ENCODE assay signal across 19 cellular contexts in the genomic region with DNA sequence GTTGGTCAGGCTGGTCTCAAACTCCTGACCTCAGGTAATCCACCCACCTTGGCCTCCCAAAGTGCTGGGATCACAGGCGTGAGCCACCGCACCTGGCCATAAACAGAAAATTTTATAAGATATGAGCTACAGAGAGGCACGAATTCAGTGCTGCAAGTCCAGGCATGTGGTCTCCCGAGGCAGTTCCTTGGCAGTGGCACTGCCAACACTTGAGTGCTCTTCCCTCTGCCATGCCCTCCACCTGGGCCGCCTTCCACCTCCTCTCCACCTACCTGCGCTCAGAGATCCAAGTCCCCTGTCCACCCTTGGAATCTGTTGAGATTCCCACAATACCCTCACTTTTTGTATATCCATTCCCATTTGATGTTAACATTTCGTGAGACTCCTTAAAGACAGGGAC.
A peak's percentile ranks its signal among the peaks of the same experiment; 100 is the strongest.
DNase-seq lines count a peak whose midpoint lies in the region; ATAC-seq and TF ChIP-seq lines count a peak whose summit lies in the region.
"Had no signal": no experiment of that assay in that cellular context is flagged by ENCODE, and none has a peak within 500 bp of the region (broad histone marks: within the 10 kb centered on the region; RNA-seq: fewer than 3 reads in every experiment).

No MANE protein-coding gene starts in this region.

- H4K20me1 ChIP-seq in mammary epithelial cell (ENCODE audit: insufficient read depth, low read length): no peaks in the 10 kb centered on the region

- 77% methylated on average over 6 of the region's 7 CpGs for WGBS in mammary epithelial cell (ENCODE audit: low coverage, missing lambda C conversion rate)

- peaks cover 60% of the 10 kb centered on the region for H3K36me3 Mint-ChIP-seq in MCF 10A (ENCODE audit: insufficient read depth, unreplicated experiment)
- peaks cover 5% of the 10 kb centered on the region for H3K36me3 Mint-ChIP-seq in osteocyte (ENCODE audit: unreplicated experiment)
- H3K36me3 Mint-ChIP-seq: CD14-positive monocyte had no signal

- no peaks in the 10 kb centered on the region for H3K79me2 ChIP-seq in mammary epithelial cell (ENCODE audit: insufficient read depth, low read length)

- no peak for TF ChIP-seq CTCF in MCF 10A (IDR thresholded peaks at IDR 0.05; ENCODE audit: unreplicated experiment)
- TF ChIP-seq CTCF in mammary epithelial cell (conservative IDR thresholded peaks at IDR 0.05 in 1 of 2, IDR thresholded peaks at IDR 0.05 in 1 of 2; ENCODE audit: extremely low read depth in 1 of 2, insufficient read depth in 1 of 2, low read depth in 1 of 2, low read length in 2 of 2): no peak
- TF ChIP-seq CTCF in osteocyte (IDR thresholded peaks at IDR 0.05): no peak

- H3K27ac ChIP-seq in mammary epithelial cell (ENCODE audit: insufficient read depth, low read depth, low read length) (no peak overlapping the region), epithelial cell of prostate (peak overlapping the region; percentile 50)
- H3K27ac ChIP-seq: Peyer's patch had no signal

- H3K4me2 ChIP-seq in mammary epithelial cell (ENCODE audit: insufficient read depth, low read depth, low read length): no peak overlapping the region

- H3K9me3 Mint-ChIP-seq in MCF 10A (ENCODE audit: unreplicated experiment) (no peaks in the 10 kb centered on the region), osteocyte (ENCODE audit: unreplicated experiment) (no peaks in the 10 kb centered on the region)
- H3K9me3 Mint-ChIP-seq: CD14-positive monocyte had no signal

- no peak overlapping the region for H3K9ac ChIP-seq in mammary epithelial cell (ENCODE audit: insufficient read depth, low read length)

- no peak overlapping the region for H2AFZ ChIP-seq in mammary epithelial cell (ENCODE audit: low read depth, low read length)

- POLR2A ChIA-PET in MCF 10A (lab: Yijun Ruan, JAX): no interaction called here

- no peaks in the 10 kb centered on the region for H3K27me3 ChIP-seq in mammary epithelial cell (ENCODE audit: insufficient read depth, low read length)
- H3K27me3 ChIP-seq: MG63, Peyer's patch had no signal

- no peaks in the 10 kb centered on the region for H3K9me3 ChIP-seq in mammary epithelial cell (replicated peaks; ENCODE audit: insufficient read depth, low read length)
- H3K9me3 ChIP-seq: MG63, Peyer's patch had no signal

- H3K4me1 ChIP-seq in mammary epithelial cell (ENCODE audit: insufficient read depth, low read length): peaks cover 20% of the 10 kb centered on the region
- H3K4me1 ChIP-seq: Peyer's patch had no signal

- peaks cover 18% of the 10 kb centered on the region for H3K36me3 ChIP-seq in mammary epithelial cell (ENCODE audit: insufficient read depth, low read length)
- H3K36me3 ChIP-seq: MG63, Peyer's patch had no signal

- H3K4me3 ChIP-seq in mammary epithelial cell (replicated peaks in 1 of 3; ENCODE audit: insufficient read depth in 1 of 3, low read depth in 2 of 3, low read length in 3 of 3): no peak overlapping the region
- H3K4me3 ChIP-seq: MG63, Peyer's patch had no signal

- ATAC-seq in GM18868 (IDR thresholded peaks at IDR 0.05; ENCODE audit: unreplicated experiment) (no peak), GM19452 (IDR thresholded peaks at IDR 0.05; ENCODE audit: unreplicated experiment) (no peak)
- ATAC-seq: SK-N-SH treated with all-trans-retinoic acid at 6 μM for 48 hours had no signal

- H3K27me3 Mint-ChIP-seq in MCF 10A (ENCODE audit: insufficient read depth, unreplicated experiment) (no peaks in the 10 kb centered on the region), osteocyte (ENCODE audit: unreplicated experiment) (no peaks in the 10 kb centered on the region)
- H3K27me3 Mint-ChIP-seq: B cell had no signal

- DNase-seq in MCF 10A (ENCODE audit: unreplicated experiment) (peak; percentile 23), mammary epithelial cell (no peak), epithelial cell of prostate (ENCODE audit: low read depth, low spot score) (no peak), osteocyte (ENCODE audit: extremely low spot score, unreplicated experiment) (peak; percentile 40)
- no peak for DNase-seq in effector CD4-positive, alpha-beta T cell
- DNase-seq: EL, GF-D8, Kasumi-1, MG63, NCI-H1048, NCI-H1436 treated with DMSO at 0.1 percent for 48 hours, NCI-H1930, NCI-H526, Peyer's patch had no signal

- BruUV-seq in MCF 10A (replicated peaks; lab: Mats Ljungman, UMichigan) (no TSS peak), mammary epithelial cell (replicated peaks; lab: Mats Ljungman, UMichigan) (no TSS peak)

- H3K4me1 Mint-ChIP-seq in MCF 10A (ENCODE audit: insufficient read depth, unreplicated experiment): peaks cover 12% of the 10 kb centered on the region
- peaks cover 4% of the 10 kb centered on the region for H3K4me1 Mint-ChIP-seq in osteocyte (ENCODE audit: unreplicated experiment)

- intact Hi-C loops in MCF 10A (cut with micrococcal nuclease): loop anchor here (5.0 kb wide), 1 partner anchor 468 kb away; the partner anchor contains the start of gene YTHDC2
- intact Hi-C loops in mammary epithelial cell (cut with micrococcal nuclease): no loop called here

- in situ Hi-C loops in mammary epithelial cell (cut with MboI; ENCODE audit: low sequenced_read_pairs in 2 of 2): no loop called here

- no peak overlapping the region for H3K27ac Mint-ChIP-seq in MCF 10A (ENCODE audit: low read depth, unreplicated experiment)
- H3K27ac Mint-ChIP-seq in osteocyte (ENCODE audit: unreplicated experiment): no peak overlapping the region
- H3K27ac Mint-ChIP-seq: B cell had no signal

- H3K4me3 Mint-ChIP-seq in MCF 10A (ENCODE audit: unreplicated experiment): no peak overlapping the region
- H3K4me3 Mint-ChIP-seq in osteocyte (ENCODE audit: unreplicated experiment): no peak overlapping the region
- H3K4me3 Mint-ChIP-seq: B cell, CD14-positive monocyte had no signal

- dilution Hi-C loops in mammary epithelial cell (cut with HindIII; ENCODE audit: low sequenced_read_pairs): no loop called here

- CTCF ChIA-PET in MCF 10A (lab: Yijun Ruan, JAX) (interaction anchor here (0.7 kb wide), 1 partner anchor 287 kb away, joined by 3 read pairs; no protein-coding TSS in a partner anchor), mammary epithelial cell (lab: Charles Lee; ENCODE audit: low non-redundant PET) (no interaction called here)

Comparison
In these comparisons a context has a peak if more than half of its experiments do, and no peak if none do; other contexts are left out.
1. DNase-seq: peak in MCF 10A (single experiment) and osteocyte (single experiment); none in mammary epithelial cell (single experiment), epithelial cell of prostate (single experiment) and effector CD4-positive, alpha-beta T cell (single experiment).